ENCODE assay signal across 1 cellular context in genomic region chr4:94758141-94758699, GRCh38.
A peak's percentile ranks its signal among the peaks of the same experiment; 100 is the strongest.
TF ChIP-seq lines count a peak whose summit lies in the region.

No MANE protein-coding gene starts in this region.

TF ChIP-seq in WTC11, 78 proteins besides CTCF, POLR2A, EP300 and RAD21 (continued from another document and continues in another):
- TF ChIP-seq FOXP4 (CRISPR knock-in tag; IDR thresholded peaks at IDR 0.05) = peak; percentile 98
- TF ChIP-seq CREM (CRISPR knock-in tag; IDR thresholded peaks at IDR 0.05) = peak; percentile 87
- TF ChIP-seq NR2C2 (CRISPR knock-in tag; IDR thresholded peaks at IDR 0.05) = 0 out of 2 replicates have a peak, but pooled peaks have one; percentile 50
- TF ChIP-seq ATF3 (CRISPR knock-in tag; conservative IDR thresholded peaks at IDR 0.05) = no peak
- peak; percentile 84; the same call in 1 of the 2 replicates for TF ChIP-seq ATF1 (CRISPR knock-in tag; IDR thresholded peaks at IDR 0.05)
- no peak for TF ChIP-seq ZNF425 (CRISPR knock-in tag; conservative IDR thresholded peaks at IDR 0.05)
- peak; percentile 97 for TF ChIP-seq TP53 (CRISPR knock-in tag; IDR thresholded peaks at IDR 0.05)
- TF ChIP-seq E2F1 (CRISPR knock-in tag; IDR thresholded peaks at IDR 0.05) = peak; percentile 88
- TF ChIP-seq SOX15 (CRISPR knock-in tag; IDR thresholded peaks at IDR 0.05) = no peak
- TF ChIP-seq NFATC4 (CRISPR knock-in tag; IDR thresholded peaks at IDR 0.05) = no peak
- no peak for TF ChIP-seq E2F4 (CRISPR knock-in tag; IDR thresholded peaks at IDR 0.05; ENCODE audit: borderline replicate concordance, low read depth)
- TF ChIP-seq GABPB1 (CRISPR knock-in tag; IDR thresholded peaks at IDR 0.05) = no peak
- 0 out of 2 replicates have a peak, but pooled peaks have one; percentile 71 for TF ChIP-seq TEAD4 (CRISPR knock-in tag; IDR thresholded peaks at IDR 0.05)
- 0 out of 2 replicates have a peak, but pooled peaks have one; percentile 8 for TF ChIP-seq ZNF121 (CRISPR knock-in tag; IDR thresholded peaks at IDR 0.05)
- TF ChIP-seq ERG (CRISPR knock-in tag; IDR thresholded peaks at IDR 0.05) = no peak
- peak; percentile 61; the same call in 1 of the 2 replicates for TF ChIP-seq CREB1 (CRISPR knock-in tag; IDR thresholded peaks at IDR 0.05)
- no peak for TF ChIP-seq ZNF423 (CRISPR knock-in tag; IDR thresholded peaks at IDR 0.05)
- TF ChIP-seq ARID4B (CRISPR knock-in tag; IDR thresholded peaks at IDR 0.05; ENCODE audit: borderline replicate concordance) = peak; percentile 92
- 0 out of 2 replicates have a peak, but pooled peaks have one; percentile 60 for TF ChIP-seq ELF4 (CRISPR knock-in tag; IDR thresholded peaks at IDR 0.05; ENCODE audit: low read depth)
- TF ChIP-seq GRHL2 (CRISPR knock-in tag; IDR thresholded peaks at IDR 0.05; ENCODE audit: insufficient replicate concordance, severe bottlenecking) = no peak
- TF ChIP-seq NFYB (CRISPR knock-in tag; conservative IDR thresholded peaks at IDR 0.05; ENCODE audit: low read depth) = 0 out of 2 replicates have a peak, but pooled peaks have one; percentile 27
- peak; percentile 97 for TF ChIP-seq FOXP1 (CRISPR knock-in tag; IDR thresholded peaks at IDR 0.05; ENCODE audit: borderline replicate concordance)
- peak; percentile 70; the same call in 1 of the 2 replicates for TF ChIP-seq IRF1 (CRISPR knock-in tag; IDR thresholded peaks at IDR 0.05)
- TF ChIP-seq USF2 (CRISPR knock-in tag; IDR thresholded peaks at IDR 0.05) = peak; percentile 71
- TF ChIP-seq PRRX2 (CRISPR knock-in tag; IDR thresholded peaks at IDR 0.05) = no peak
- peak; percentile 88; the same call in 1 of the 2 replicates for TF ChIP-seq RELA (CRISPR knock-in tag; IDR thresholded peaks at IDR 0.05; ENCODE audit: borderline replicate concordance)
- TF ChIP-seq IRF2 (CRISPR knock-in tag; IDR thresholded peaks at IDR 0.05; ENCODE audit: borderline replicate concordance, low read depth) = no peak
- TF ChIP-seq E2F5 (CRISPR knock-in tag; IDR thresholded peaks at IDR 0.05) = peak; percentile 77; the same call in 1 of the 2 replicates
- TF ChIP-seq PRDM15 (CRISPR knock-in tag; IDR thresholded peaks at IDR 0.05) = no peak; the same call in 1 of the 2 replicates
- no peak for TF ChIP-seq PREB (CRISPR knock-in tag; IDR thresholded peaks at IDR 0.05; ENCODE audit: borderline replicate concordance)
